Comparison of ENCODE assay signal across 2 cellular contexts in the genomic region with DNA sequence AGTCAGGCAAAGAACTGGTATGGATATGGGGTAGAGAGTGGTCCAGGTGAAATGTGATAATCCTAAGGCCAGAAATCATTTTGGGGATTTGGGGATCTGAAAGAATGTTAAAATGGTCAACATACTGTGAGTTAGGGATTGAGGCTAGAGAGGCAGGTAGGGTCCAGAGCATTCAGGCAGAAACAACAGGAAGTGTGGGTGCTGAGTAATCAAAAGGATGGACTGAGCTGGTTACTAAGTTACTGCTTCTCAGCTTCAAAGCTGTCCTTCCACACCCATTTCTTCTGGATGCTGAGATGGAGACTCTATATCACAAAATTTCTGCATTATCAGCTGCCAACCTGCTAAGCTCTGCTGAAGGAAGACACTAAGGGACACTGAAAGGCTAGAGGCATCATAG.
TF ChIP-seq lines count a peak whose summit lies in the region.

No MANE protein-coding gene starts in this region.

TF ChIP-seq in GM12878, 131 proteins besides CTCF, POLR2A, EP300 and RAD21:
- TF ChIP-seq SP1 (IDR thresholded peaks at IDR 0.05; ENCODE audit: low read depth, low read length) (no peak), PAX5 (IDR thresholded peaks at IDR 0.05; ENCODE audit: borderline replicate concordance, low read depth, low read length) (no peak), FOXM1 (IDR thresholded peaks at IDR 0.05; ENCODE audit: low read depth, low read length) (no peak), MYB (IDR thresholded peaks at IDR 0.05; ENCODE audit: borderline replicate concordance, low read depth, low read length) (no peak), SRF (IDR thresholded peaks at IDR 0.05; ENCODE audit: low read depth in 2 of 2, low read length in 2 of 2) (no peak), KAT2A (conservative IDR thresholded peaks at IDR 0.05; ENCODE audit: control insufficient read depth, low read depth, low read length) (no peak)
- TF ChIP-seq, protein P1, sequence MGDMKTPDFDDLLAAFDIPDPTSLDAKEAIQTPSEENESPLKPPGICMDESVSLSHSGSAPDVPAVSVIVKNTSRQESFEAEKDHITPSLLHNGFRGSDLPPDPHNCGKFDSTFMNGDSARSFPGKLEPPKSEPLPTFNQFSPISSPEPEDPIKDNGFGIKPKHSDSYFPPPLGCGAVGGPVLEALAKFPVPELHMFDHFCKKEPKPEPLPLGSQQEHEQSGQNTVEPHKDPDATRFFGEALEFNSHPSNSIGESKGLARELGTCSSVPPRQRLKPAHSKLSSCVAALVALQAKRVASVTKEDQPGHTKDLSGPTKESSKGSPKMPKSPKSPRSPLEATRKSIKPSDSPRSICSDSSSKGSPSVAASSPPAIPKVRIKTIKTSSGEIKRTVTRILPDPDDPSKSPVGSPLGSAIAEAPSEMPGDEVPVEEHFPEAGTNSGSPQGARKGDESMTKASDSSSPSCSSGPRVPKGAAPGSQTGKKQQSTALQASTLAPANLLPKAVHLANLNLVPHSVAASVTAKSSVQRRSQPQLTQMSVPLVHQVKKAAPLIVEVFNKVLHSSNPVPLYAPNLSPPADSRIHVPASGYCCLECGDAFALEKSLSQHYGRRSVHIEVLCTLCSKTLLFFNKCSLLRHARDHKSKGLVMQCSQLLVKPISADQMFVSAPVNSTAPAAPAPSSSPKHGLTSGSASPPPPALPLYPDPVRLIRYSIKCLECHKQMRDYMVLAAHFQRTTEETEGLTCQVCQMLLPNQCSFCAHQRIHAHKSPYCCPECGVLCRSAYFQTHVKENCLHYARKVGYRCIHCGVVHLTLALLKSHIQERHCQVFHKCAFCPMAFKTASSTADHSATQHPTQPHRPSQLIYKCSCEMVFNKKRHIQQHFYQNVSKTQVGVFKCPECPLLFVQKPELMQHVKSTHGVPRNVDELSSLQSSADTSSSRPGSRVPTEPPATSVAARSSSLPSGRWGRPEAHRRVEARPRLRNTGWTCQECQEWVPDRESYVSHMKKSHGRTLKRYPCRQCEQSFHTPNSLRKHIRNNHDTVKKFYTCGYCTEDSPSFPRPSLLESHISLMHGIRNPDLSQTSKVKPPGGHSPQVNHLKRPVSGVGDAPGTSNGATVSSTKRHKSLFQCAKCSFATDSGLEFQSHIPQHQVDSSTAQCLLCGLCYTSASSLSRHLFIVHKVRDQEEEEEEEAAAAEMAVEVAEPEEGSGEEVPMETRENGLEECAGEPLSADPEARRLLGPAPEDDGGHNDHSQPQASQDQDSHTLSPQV (IDR thresholded peaks at IDR 0.05): no peak
- TF ChIP-seq, protein P2, sequence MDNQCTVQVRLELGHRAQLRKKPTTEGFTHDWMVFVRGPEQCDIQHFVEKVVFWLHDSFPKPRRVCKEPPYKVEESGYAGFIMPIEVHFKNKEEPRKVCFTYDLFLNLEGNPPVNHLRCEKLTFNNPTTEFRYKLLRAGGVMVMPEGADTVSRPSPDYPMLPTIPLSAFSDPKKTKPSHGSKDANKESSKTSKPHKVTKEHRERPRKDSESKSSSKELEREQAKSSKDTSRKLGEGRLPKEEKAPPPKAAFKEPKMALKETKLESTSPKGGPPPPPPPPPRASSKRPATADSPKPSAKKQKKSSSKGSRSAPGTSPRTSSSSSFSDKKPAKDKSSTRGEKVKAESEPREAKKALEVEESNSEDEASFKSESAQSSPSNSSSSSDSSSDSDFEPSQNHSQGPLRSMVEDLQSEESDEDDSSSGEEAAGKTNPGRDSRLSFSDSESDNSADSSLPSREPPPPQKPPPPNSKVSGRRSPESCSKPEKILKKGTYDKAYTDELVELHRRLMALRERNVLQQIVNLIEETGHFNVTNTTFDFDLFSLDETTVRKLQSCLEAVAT (IDR thresholded peaks at IDR 0.05): no peak
- TF ChIP-seq, protein P3, sequence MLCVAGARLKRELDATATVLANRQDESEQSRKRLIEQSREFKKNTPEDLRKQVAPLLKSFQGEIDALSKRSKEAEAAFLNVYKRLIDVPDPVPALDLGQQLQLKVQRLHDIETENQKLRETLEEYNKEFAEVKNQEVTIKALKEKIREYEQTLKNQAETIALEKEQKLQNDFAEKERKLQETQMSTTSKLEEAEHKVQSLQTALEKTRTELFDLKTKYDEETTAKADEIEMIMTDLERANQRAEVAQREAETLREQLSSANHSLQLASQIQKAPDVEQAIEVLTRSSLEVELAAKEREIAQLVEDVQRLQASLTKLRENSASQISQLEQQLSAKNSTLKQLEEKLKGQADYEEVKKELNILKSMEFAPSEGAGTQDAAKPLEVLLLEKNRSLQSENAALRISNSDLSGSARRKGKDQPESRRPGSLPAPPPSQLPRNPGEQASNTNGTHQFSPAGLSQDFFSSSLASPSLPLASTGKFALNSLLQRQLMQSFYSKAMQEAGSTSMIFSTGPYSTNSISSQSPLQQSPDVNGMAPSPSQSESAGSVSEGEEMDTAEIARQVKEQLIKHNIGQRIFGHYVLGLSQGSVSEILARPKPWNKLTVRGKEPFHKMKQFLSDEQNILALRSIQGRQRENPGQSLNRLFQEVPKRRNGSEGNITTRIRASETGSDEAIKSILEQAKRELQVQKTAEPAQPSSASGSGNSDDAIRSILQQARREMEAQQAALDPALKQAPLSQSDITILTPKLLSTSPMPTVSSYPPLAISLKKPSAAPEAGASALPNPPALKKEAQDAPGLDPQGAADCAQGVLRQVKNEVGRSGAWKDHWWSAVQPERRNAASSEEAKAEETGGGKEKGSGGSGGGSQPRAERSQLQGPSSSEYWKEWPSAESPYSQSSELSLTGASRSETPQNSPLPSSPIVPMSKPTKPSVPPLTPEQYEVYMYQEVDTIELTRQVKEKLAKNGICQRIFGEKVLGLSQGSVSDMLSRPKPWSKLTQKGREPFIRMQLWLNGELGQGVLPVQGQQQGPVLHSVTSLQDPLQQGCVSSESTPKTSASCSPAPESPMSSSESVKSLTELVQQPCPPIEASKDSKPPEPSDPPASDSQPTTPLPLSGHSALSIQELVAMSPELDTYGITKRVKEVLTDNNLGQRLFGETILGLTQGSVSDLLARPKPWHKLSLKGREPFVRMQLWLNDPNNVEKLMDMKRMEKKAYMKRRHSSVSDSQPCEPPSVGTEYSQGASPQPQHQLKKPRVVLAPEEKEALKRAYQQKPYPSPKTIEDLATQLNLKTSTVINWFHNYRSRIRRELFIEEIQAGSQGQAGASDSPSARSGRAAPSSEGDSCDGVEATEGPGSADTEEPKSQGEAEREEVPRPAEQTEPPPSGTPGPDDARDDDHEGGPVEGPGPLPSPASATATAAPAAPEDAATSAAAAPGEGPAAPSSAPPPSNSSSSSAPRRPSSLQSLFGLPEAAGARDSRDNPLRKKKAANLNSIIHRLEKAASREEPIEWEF (IDR thresholded peaks at IDR 0.05; ENCODE audit: insufficient replicate concordance, low read depth, low read length): no peak

TF ChIP-seq in GM12891, 5 proteins besides CTCF, POLR2A, EP300 and RAD21:
- TF ChIP-seq TAF1 (IDR thresholded peaks at IDR 0.05; ENCODE audit: low read depth, low read length): no peak
- no peak for TF ChIP-seq SPI1 (IDR thresholded peaks at IDR 0.05; ENCODE audit: low read depth, low read length)
- no peak for TF ChIP-seq POLR2AphosphoS5 (IDR thresholded peaks at IDR 0.05; ENCODE audit: low read depth, low read length)
- no peak for TF ChIP-seq POU2F2 (IDR thresholded peaks at IDR 0.05; ENCODE audit: low read depth, low read length)
- no peak for TF ChIP-seq PAX5 (IDR thresholded peaks at IDR 0.05; ENCODE audit: insufficient read depth, low read length, severe bottlenecking)
